Comparison of ENCODE assay signal across 8 cellular contexts in the genomic region with DNA sequence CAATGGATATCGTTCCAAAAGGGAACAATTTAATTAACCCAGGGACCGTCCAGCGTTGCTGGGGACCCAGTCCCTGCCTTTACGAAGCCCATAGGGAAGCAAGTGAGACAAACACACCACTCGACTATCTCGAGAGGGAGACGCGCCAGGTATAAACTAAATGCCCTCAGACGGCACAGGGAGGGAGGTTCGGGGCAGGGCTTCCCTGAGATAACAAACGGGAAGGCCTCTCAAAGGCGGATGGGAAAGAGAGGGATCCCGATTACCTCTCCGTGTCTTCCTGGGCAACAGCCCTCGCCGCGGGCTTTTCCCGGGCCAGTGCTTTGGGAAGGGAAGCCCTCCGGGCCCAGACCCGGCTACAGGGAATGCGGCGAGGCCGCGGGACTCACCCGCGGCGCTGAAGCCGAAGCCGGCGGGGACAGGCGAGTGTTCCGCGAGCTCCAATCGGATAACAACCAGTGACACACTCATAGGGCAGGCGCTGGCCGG. TPM values are rescaled to one million over a fixed set of nuclear protein-coding genes. Genes with fewer than 3 reads are reported as not detected.
DNase-seq lines count a peak whose midpoint lies in the region; ATAC-seq and TF ChIP-seq lines count a peak whose summit lies in the region.

No MANE protein-coding gene starts in this region.

- no peaks in the 10 kb centered on the region for H3K27me3 ChIP-seq in SK-N-SH (ENCODE audit: insufficient read depth)
- no peaks in the 10 kb centered on the region for H3K27me3 ChIP-seq in fibroblast of lung (ENCODE audit: control insufficient read depth, insufficient read depth, low read length)
- H3K27me3 ChIP-seq in parathyroid adenoma (ENCODE audit: control insufficient read depth, insufficient read depth, low read length), result no peaks in the 10 kb centered on the region

- H3K36me3 ChIP-seq in SK-N-SH (replicated peaks in 1 of 2; ENCODE audit: control insufficient read depth in 1 of 2, insufficient read depth in 2 of 2, low read length in 1 of 2) (peaks cover 17 to 24% of the 10 kb centered on the region in 2 experiments), fibroblast of lung (ENCODE audit: control insufficient read depth, insufficient read depth, low read length) (peaks cover 2% of the 10 kb centered on the region), parathyroid adenoma (ENCODE audit: control insufficient read depth, insufficient read depth, low read length) (no peaks in the 10 kb centered on the region)

- peak; percentile 21 for DNase-seq in NCI-H2171 treated with DMSO at 0.1 percent for 48 hours (lab: John Stamatoyannopoulos, UW)
- DNase-seq in NCI-H2171 (lab: John Stamatoyannopoulos, UW), result no peak
- DNase-seq in SK-N-SH, result no peak
- DNase-seq in fibroblast of lung (ENCODE audit: low read depth in 2 of 2), result peak in 1 of 2 donors; percentile 6
- DNase-seq in D341Med (ENCODE audit: low spot score), result no peak
- DNase-seq in stimulated activated CD4-positive, alpha-beta T cell treated with anti-CD3 and anti-CD28 coated beads, Interleukin-4, amount 100 ng/mL, for 24 hours, result no peak

- H3K9ac ChIP-seq in SK-N-SH, result peak overlapping the region; percentile 94
- peak overlapping the region; percentile 94 for H3K9ac ChIP-seq in fibroblast of lung (ENCODE audit: insufficient read depth, low read length)
- peak overlapping the region; percentile 62 for H3K9ac ChIP-seq in parathyroid adenoma

- H4K20me1 ChIP-seq in SK-N-SH (ENCODE audit: insufficient read depth) (0 out of 2 replicates have a peak, but pooled peaks cover 3% of the 10 kb centered on the region), fibroblast of lung (ENCODE audit: control insufficient read depth, extremely low read depth, insufficient read depth, low read length) (no peaks in the 10 kb centered on the region)

- peak overlapping the region; percentile 25 to 72; a peak in 3 of 4 replicates for H3K27ac ChIP-seq in SK-N-SH (ENCODE audit: low read depth in 2 of 2, low read length in 1 of 2)
- H3K27ac ChIP-seq in fibroblast of lung (ENCODE audit: insufficient read depth, low read length), result peak overlapping the region; percentile 91
- H3K27ac ChIP-seq in parathyroid adenoma, result peak overlapping the region; percentile 79

- H2AFZ ChIP-seq in SK-N-SH (ENCODE audit: low read depth) (peak overlapping the region; percentile 71), fibroblast of lung (ENCODE audit: low read length) (peak overlapping the region; percentile 80), parathyroid adenoma (peak overlapping the region; percentile 92)

- WGBS in SK-N-SH (ENCODE audit: low lambda C conversion rate), result 3% methylated on average over 22 of the region's 36 CpGs

- H3K4me1 ChIP-seq in SK-N-SH (ENCODE audit: control insufficient read depth in 1 of 2, insufficient read depth in 2 of 2, low read depth in 1 of 2, low read length in 1 of 2) (peaks cover 6 to 16% of the 10 kb centered on the region in 2 experiments; a peak in 2 of 4 replicates), fibroblast of lung (ENCODE audit: control insufficient read depth, extremely low read depth, insufficient read depth, low read length) (peaks cover 10% of the 10 kb centered on the region), parathyroid adenoma (peaks cover 6% of the 10 kb centered on the region)

- ATAC-seq in HG02938 (IDR thresholded peaks at IDR 0.05; ENCODE audit: unreplicated experiment), result peak; percentile 32

- H3K9me2 ChIP-seq in SK-N-SH, result no peaks in the 10 kb centered on the region

- H3K9me3 ChIP-seq in SK-N-SH (no peaks in the 10 kb centered on the region), fibroblast of lung (ENCODE audit: control insufficient read depth, insufficient read depth, low read depth, low read length) (no peaks in the 10 kb centered on the region), parathyroid adenoma (ENCODE audit: control insufficient read depth, low read length) (no peaks in the 10 kb centered on the region)

- peak overlapping the region; percentile 81 to 100 for H3K4me3 ChIP-seq in SK-N-SH (ENCODE audit: low read depth in 2 of 2, low read length in 1 of 2)
- H3K4me3 ChIP-seq in fibroblast of lung (replicated peaks in 1 of 4; ENCODE audit: control extremely low read depth in 1 of 4, insufficient read depth in 1 of 4, low read depth in 3 of 4, low read length in 4 of 4), result peak overlapping the region; percentile 86 to 99 (median 92)
- H3K4me3 ChIP-seq in parathyroid adenoma (ENCODE audit: low read depth, low read length), result peak overlapping the region; percentile 93

- TF ChIP-seq CTCF in SK-N-SH (IDR thresholded peaks at IDR 0.05), result no peak
- TF ChIP-seq CTCF in fibroblast of lung (conservative IDR thresholded peaks at IDR 0.05 in 1 of 2, IDR thresholded peaks at IDR 0.05 in 1 of 2; ENCODE audit: low read depth in 1 of 2, low read length in 2 of 2), result no peak
- TF ChIP-seq CTCF in parathyroid adenoma (IDR thresholded peaks at IDR 0.05), result no peak

- TF ChIP-seq RAD21 in SK-N-SH (IDR thresholded peaks at IDR 0.05; ENCODE audit: low read length), result no peak

- CTCF ChIA-PET in SK-N-SH (lab: Yijun Ruan, JAX), result interaction anchor here (1.6 to 2.1 kb wide), 2 partner anchors 11 to 234 kb away, joined by 4 to 8 read pairs; no protein-coding TSS in a partner anchor

- peak overlapping the region; percentile 84 for H3K4me2 ChIP-seq in SK-N-SH
- peak overlapping the region; percentile 92 for H3K4me2 ChIP-seq in fibroblast of lung (ENCODE audit: extremely low read depth, insufficient read depth, low read length)
- peak overlapping the region; percentile 84 for H3K4me2 ChIP-seq in parathyroid adenoma (ENCODE audit: low read length)

- TF ChIP-seq EP300 in SK-N-SH (IDR thresholded peaks at IDR 0.05; ENCODE audit: borderline replicate concordance in 1 of 2, low read depth in 1 of 2, low read length in 1 of 2), result no peak

- H3K79me2 ChIP-seq in SK-N-SH (ENCODE audit: insufficient read depth), result peaks cover 72% of the 10 kb centered on the region
- peaks cover 38% of the 10 kb centered on the region for H3K79me2 ChIP-seq in fibroblast of lung (ENCODE audit: control insufficient read depth, insufficient read depth, low read length)
- H3K79me2 ChIP-seq in parathyroid adenoma, result peaks cover 17% of the 10 kb centered on the region

- POLR2A ChIA-PET in SK-N-SH (lab: Yijun Ruan, JAX), result interaction anchor here (0.7 to 1.2 kb wide), 3 partner anchors 9 to 1527 kb away, joined by 3 to 5 read pairs (median 3); no protein-coding TSS in a partner anchor

- no peaks in the 10 kb centered on the region for H3F3A ChIP-seq in SK-N-SH (replicated peaks; ENCODE audit: insufficient read depth)

TF ChIP-seq in SK-N-SH, 30 proteins besides CTCF, POLR2A, EP300 and RAD21:
- no peak for TF ChIP-seq MEF2A (IDR thresholded peaks at IDR 0.05; ENCODE audit: borderline replicate concordance, low read depth)

RNA-seq across cellular contexts. Expression of gene BRAP, which starts 0.4 kb away (rescaled TPM):
- polyA plus RNA-seq in SK-N-SH (2012; rRNA removed) (11.4 and 11.7 TPM in 2 replicates), fibroblast of lung (19.9 and 21.4 TPM in 2 replicates)
- 13.8 and 14.4 TPM in 2 replicates for polyA plus RNA-seq in SK-N-SH (2012; cell fraction: cytosol; rRNA removed)
- 10.4 and 12.4 TPM in 2 replicates for polyA plus RNA-seq in SK-N-SH (2012; cell fraction: nucleus; rRNA removed)
- 18.0 and 19.0 TPM in 2 replicates for total RNA-seq in fibroblast of lung
- polyA plus RNA-seq in fibroblast of lung (2012), result 12.4 and 13.3 TPM in 2 replicates
- 10.9 and 14.8 TPM in 2 replicates for polyA minus RNA-seq in fibroblast of lung (ENCODE audit: low replicate concordance)

RNA-seq across cellular contexts. Expression of gene ACAD10, which starts 0.5 kb away (rescaled TPM):
- polyA plus RNA-seq in SK-N-SH (2012; rRNA removed) (24.6 and 29.0 TPM in 2 replicates), fibroblast of lung (10.1 and 11.2 TPM in 2 replicates)
- 9.5 and 13.2 TPM in 2 replicates for polyA plus RNA-seq in SK-N-SH (2012; cell fraction: cytosol; rRNA removed)
- polyA plus RNA-seq in SK-N-SH (2012; cell fraction: nucleus; rRNA removed), result 112 and 115 TPM in 2 replicates
- total RNA-seq in fibroblast of lung, result 16.2 and 19.8 TPM in 2 replicates
- 9.9 and 10.0 TPM in 2 replicates for polyA plus RNA-seq in fibroblast of lung (2012)
- polyA minus RNA-seq in fibroblast of lung (ENCODE audit: low replicate concordance), result 21.4 and 48.3 TPM in 2 replicates
